28 cellular contexts compared by ENCODE assay signal in the genomic region with DNA sequence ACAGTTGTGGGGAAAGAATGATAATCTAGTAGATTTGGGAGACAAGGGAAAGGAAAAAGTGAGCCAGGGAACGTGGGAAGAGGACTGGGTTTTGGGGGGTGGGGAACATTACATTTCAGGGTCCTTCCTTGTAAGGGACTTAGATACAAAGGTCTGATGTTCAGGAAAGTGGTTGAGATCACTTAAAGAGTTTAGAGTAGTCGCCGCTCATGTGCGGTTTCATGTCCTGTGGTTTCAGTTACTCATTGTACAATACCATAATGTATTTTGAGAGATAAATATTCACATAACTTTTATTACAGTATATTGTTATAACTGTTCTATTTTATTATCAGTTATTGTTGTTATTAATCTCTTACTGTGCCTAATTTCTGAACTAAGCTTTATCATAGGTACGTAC.
"Had no signal": no experiment of that assay in that cellular context is flagged by ENCODE, and none has a peak within 500 bp of the region (broad histone marks: within the 10 kb centered on the region; RNA-seq: fewer than 3 reads in every experiment).

No MANE protein-coding gene starts in this region.

- ATAC-seq: activated CD8-positive, alpha-beta memory T cell treated with anti-CD3 and anti-CD28 coated beads, Interleukin-2, amount 10 ng/mL, durations not matched to agents 7 days and 5 days; Panc1; SK-N-SH treated with all-trans-retinoic acid at 6 μM for 48 hours; T-cell had no signal

- H3K27me3 Mint-ChIP-seq: activated B cell treated with CpG ODN at 0.5 μM for 24 hours; activated CD4-positive, alpha-beta memory T cell treated with anti-CD3 and anti-CD28 coated beads, Interleukin-2, amount 10 ng/mL, durations not matched to agents 7 days and 5 days; activated CD8-positive, alpha-beta memory T cell treated with anti-CD3 and anti-CD28 coated beads, Interleukin-2, amount 10 ng/mL, durations not matched to agents 7 days and 5 days; activated naive CD4-positive, alpha-beta T cell treated with anti-CD3 and anti-CD28 coated beads, Interleukin-2, amount 10 ng/mL, durations not matched to agents 7 days and 5 days; activated naive CD8-positive, alpha-beta T cell treated with anti-CD3 and anti-CD28 coated beads for 36 hours; T-cell had no signal

- H3K4me3 Mint-ChIP-seq: activated B cell treated with CpG ODN at 0.5 μM for 24 hours; activated CD4-positive, alpha-beta memory T cell treated with anti-CD3 and anti-CD28 coated beads, Interleukin-2, amount 10 ng/mL, durations not matched to agents 7 days and 5 days; activated CD8-positive, alpha-beta memory T cell treated with anti-CD3 and anti-CD28 coated beads, Interleukin-2, amount 10 ng/mL, durations not matched to agents 7 days and 5 days; activated naive CD4-positive, alpha-beta T cell treated with anti-CD3 and anti-CD28 coated beads, Interleukin-2, amount 10 ng/mL, durations not matched to agents 7 days and 5 days; activated naive CD8-positive, alpha-beta T cell treated with anti-CD3 and anti-CD28 coated beads for 36 hours; T-cell had no signal

- H3K9me3 ChIP-seq: MG63 had no signal

- H3K9me3 Mint-ChIP-seq: activated B cell treated with CpG ODN at 0.5 μM for 24 hours; activated CD4-positive, alpha-beta memory T cell treated with anti-CD3 and anti-CD28 coated beads, Interleukin-2, amount 10 ng/mL, durations not matched to agents 7 days and 5 days; activated naive CD4-positive, alpha-beta T cell treated with anti-CD3 and anti-CD28 coated beads, Interleukin-2, amount 10 ng/mL, durations not matched to agents 7 days and 5 days had no signal

- H3K4me1 Mint-ChIP-seq: activated B cell treated with CpG ODN at 0.5 μM for 24 hours; activated naive CD4-positive, alpha-beta T cell treated with anti-CD3 and anti-CD28 coated beads, Interleukin-2, amount 10 ng/mL, durations not matched to agents 7 days and 5 days; activated naive CD8-positive, alpha-beta T cell treated with anti-CD3 and anti-CD28 coated beads for 36 hours; T-cell had no signal

- H3K27ac ChIP-seq: brain microvascular endothelial cell, coronary artery, KMS-11, VCaP had no signal

- H3K36me3 ChIP-seq: brain microvascular endothelial cell, MG63 had no signal

- DNase-seq: activated B cell treated with CpG ODN at 0.5 μM for 24 hours; activated CD4-positive, alpha-beta memory T cell treated with anti-CD3 and anti-CD28 coated beads, Interleukin-2, amount 10 ng/mL, durations not matched to agents 7 days and 5 days; activated CD4-positive, alpha-beta T cell treated with anti-CD3 and anti-CD28 coated beads for 4 hours; activated CD4-positive, CD25-positive, alpha-beta regulatory T cell treated with anti-CD3 and anti-CD28 coated beads, Interleukin-2, amount 50 U/mL, for 72 hours; activated CD8-positive, alpha-beta memory T cell treated with anti-CD3 and anti-CD28 coated beads for 24 hours; activated CD8-positive, alpha-beta memory T cell treated with anti-CD3 and anti-CD28 coated beads, Interleukin-2, amount 10 ng/mL, durations not matched to agents 7 days and 5 days; activated CD8-positive, alpha-beta memory T cell treated with anti-CD3 and anti-CD28 coated beads, Interleukin-2, amount 50 U/mL, for 48 hours; activated effector memory CD4-positive, alpha-beta T cell treated with Interleukin-2 at 50 U/mL for 16 hours; activated naive CD4-positive, alpha-beta T cell treated with anti-CD3 and anti-CD28 coated beads, Interleukin-2, amount 10 ng/mL, durations not matched to agents 7 days and 5 days; activated naive CD8-positive, alpha-beta T cell treated with anti-CD3 and anti-CD28 coated beads for 36 hours; amniotic stem cell; aorta; brain microvascular endothelial cell; MG63; NCI-H1048; NCI-H1105 treated with DMSO at 0.1 percent for 48 hours; NCI-H1436; NCI-H1694; NCI-H1930; NCI-H345; SIG-M5; T-cell; T1000 had no signal

- H3K4me3 ChIP-seq: coronary artery, MG63 had no signal

- H3K27ac Mint-ChIP-seq: activated B cell treated with CpG ODN at 0.5 μM for 24 hours; activated CD4-positive, alpha-beta memory T cell treated with anti-CD3 and anti-CD28 coated beads, Interleukin-2, amount 10 ng/mL, durations not matched to agents 7 days and 5 days; activated naive CD4-positive, alpha-beta T cell treated with anti-CD3 and anti-CD28 coated beads, Interleukin-2, amount 10 ng/mL, durations not matched to agents 7 days and 5 days; activated naive CD8-positive, alpha-beta T cell treated with anti-CD3 and anti-CD28 coated beads for 36 hours; T-cell had no signal

- H3K27me3 ChIP-seq: brain microvascular endothelial cell, MG63 had no signal
